In genomic region chr15:100124361-100124760, GRCh38 we compare ENCODE assay signal across 21 cellular contexts.
"Had no signal": no experiment of that assay in that cellular context is flagged by ENCODE, and none has a peak within 500 bp of the region (broad histone marks: within the 10 kb centered on the region; RNA-seq: fewer than 3 reads in every experiment).

No MANE protein-coding gene starts in this region.

- DNase-seq: KBM-7, NCI-H1092, NCI-H1105 treated with DMSO at 0.1 percent for 48 hours, NCI-H1417 treated with DMSO at 0.1 percent for 48 hours, NCI-H146, NCI-H1694 treated with DMSO at 0.1 percent for 48 hours, NCI-H1930, NCI-H2081, NCI-H2107, NCI-H226, NCI-H446, NCI-H510A, NCI-H524 treated with DMSO at 0.1 percent for 48 hours, NCI-H69, NCI-H774, SHP77 treated with DMSO at 0.1 percent for 48 hours, SJCRH30 had no signal

- ATAC-seq: Panc1, Right ventricle myocardium inferior, SK-N-SH treated with all-trans-retinoic acid at 6 μM for 48 hours had no signal

- H3K27ac ChIP-seq: HL-60, SJCRH30 had no signal
